In the genomic region with DNA sequence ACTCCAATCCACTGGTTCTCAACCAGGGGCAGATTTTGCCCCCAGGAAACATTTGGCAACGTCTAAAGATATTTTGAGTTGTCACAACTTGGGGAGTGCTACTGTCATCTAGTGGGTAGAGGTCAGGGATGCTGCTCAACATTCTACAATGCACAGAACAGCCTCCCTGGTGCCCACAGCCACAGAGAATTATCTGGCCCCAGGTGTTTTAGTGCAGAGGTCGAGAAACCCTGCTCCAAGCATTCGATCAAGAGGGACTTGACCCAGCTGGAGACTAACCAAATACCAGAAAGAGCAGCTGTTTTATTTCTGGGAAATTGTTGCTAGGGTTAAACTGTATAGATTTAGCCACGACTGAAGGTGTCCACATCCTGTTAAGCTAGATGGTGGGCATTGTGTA, we compare ENCODE assay signal across 10 cellular contexts. TPM values are rescaled to one million over a fixed set of nuclear protein-coding genes. Genes with fewer than 3 reads are reported as not detected.
A peak's percentile ranks its signal among the peaks of the same experiment; 100 is the strongest.
DNase-seq lines count a peak whose midpoint lies in the region; ATAC-seq and TF ChIP-seq lines count a peak whose summit lies in the region.
"Had no signal": no experiment of that assay in that cellular context is flagged by ENCODE, and none has a peak within 500 bp of the region (broad histone marks: within the 10 kb centered on the region; RNA-seq: fewer than 3 reads in every experiment).

No MANE protein-coding gene starts in this region.

- no peaks in the 10 kb centered on the region for H3K36me3 ChIP-seq in tibial artery

- peak; percentile 19 for ATAC-seq in HG03064 (IDR thresholded peaks at IDR 0.05; ENCODE audit: low read depth, unreplicated experiment)
- ATAC-seq in activated CD8-positive, alpha-beta T cell treated with anti-CD3 and anti-CD28 coated beads for 36 hours = peak; percentile 12
- peak; percentile 63 for ATAC-seq in stimulated activated naive CD8-positive, alpha-beta T cell treated with anti-CD3 and anti-CD28 coated beads, Interleukin-15, amount 100 ng/mL, for 72 hours
- no peak for ATAC-seq in stimulated activated memory B cell treated with anti-CD40 and anti-IgM and Interleukin-4, amounts not matched to agents 10 μg/mL and 1 μg/mL and 100 μg/mL, for 72 hours

- CTCF ChIA-PET in activated naive CD4-positive, alpha-beta T cell treated with anti-CD3 and anti-CD28 coated beads for 36 hours (lab: Charles Lee) = interaction anchor here (0.7 to 2.6 kb wide), 14 partner anchors 9 to 279 kb away, joined by 3 to 14 read pairs (median 4); a partner anchor contains a TSS
- CTCF ChIA-PET in activated CD8-positive, alpha-beta T cell treated with anti-CD3 and anti-CD28 coated beads for 36 hours (lab: Charles Lee) = interaction anchor here (0.7 to 6.0 kb wide), 9 partner anchors 10 to 61 kb away, joined by 3 to 62 read pairs (median 16); a partner anchor contains a TSS

- H3K4me1 ChIP-seq in tibial artery = no peaks in the 10 kb centered on the region

- intact Hi-C loops in activated naive CD4-positive, alpha-beta T cell treated with anti-CD3 and anti-CD28 coated beads for 36 hours (cut with micrococcal nuclease) = loop anchor here (1.0 kb wide), 3 partner anchors 18 to 52 kb away; no protein-coding TSS in a partner anchor
- intact Hi-C loops in activated CD8-positive, alpha-beta T cell treated with anti-CD3 and anti-CD28 coated beads for 36 hours (cut with micrococcal nuclease) = no loop called here
- intact Hi-C loops in tibial artery (cut with DNase I; ENCODE audit: low total_unique reads) = no loop called here

- no peaks in the 10 kb centered on the region for H3K9me3 Mint-ChIP-seq in activated naive CD4-positive, alpha-beta T cell treated with anti-CD3 and anti-CD28 coated beads for 36 hours
- H3K9me3 Mint-ChIP-seq in activated CD8-positive, alpha-beta T cell treated with anti-CD3 and anti-CD28 coated beads for 36 hours = no peaks in the 10 kb centered on the region
- no peaks in the 10 kb centered on the region for H3K9me3 Mint-ChIP-seq in stimulated activated naive CD8-positive, alpha-beta T cell treated with anti-CD3 and anti-CD28 coated beads, Interleukin-15, amount 100 ng/mL, for 72 hours
- no peaks in the 10 kb centered on the region for H3K9me3 Mint-ChIP-seq in stimulated activated memory B cell treated with anti-CD40 and anti-IgM and Interleukin-4, amounts not matched to agents 10 μg/mL and 1 μg/mL and 100 μg/mL, for 72 hours

- no peak for TF ChIP-seq CTCF in activated CD8-positive, alpha-beta T cell treated with anti-CD3 and anti-CD28 coated beads for 36 hours (IDR thresholded peaks at IDR 0.05)
- TF ChIP-seq CTCF in tibial artery (IDR thresholded peaks at IDR 0.05) = no peak

- POLR2A ChIA-PET in activated CD8-positive, alpha-beta T cell treated with anti-CD3 and anti-CD28 coated beads for 36 hours (lab: Charles Lee) = interaction anchor here (0.8 to 8.8 kb wide), 13 partner anchors 9 to 437 kb away, joined by 3 to 148 read pairs (median 6); a partner anchor contains a TSS

- peaks cover 29% of the 10 kb centered on the region for H3K36me3 Mint-ChIP-seq in activated naive CD4-positive, alpha-beta T cell treated with anti-CD3 and anti-CD28 coated beads for 36 hours (ENCODE audit: low read depth)
- H3K36me3 Mint-ChIP-seq in activated CD8-positive, alpha-beta T cell treated with anti-CD3 and anti-CD28 coated beads for 36 hours (ENCODE audit: low read depth) = peaks cover 81% of the 10 kb centered on the region
- H3K36me3 Mint-ChIP-seq in stimulated activated memory B cell treated with anti-CD40 and anti-IgM and Interleukin-4, amounts not matched to agents 10 μg/mL and 1 μg/mL and 100 μg/mL, for 72 hours = no peaks in the 10 kb centered on the region

- H3K4me1 Mint-ChIP-seq in activated naive CD4-positive, alpha-beta T cell treated with anti-CD3 and anti-CD28 coated beads for 36 hours (ENCODE audit: low read depth) = peaks cover 97% of the 10 kb centered on the region
- peaks cover 98% of the 10 kb centered on the region for H3K4me1 Mint-ChIP-seq in activated CD8-positive, alpha-beta T cell treated with anti-CD3 and anti-CD28 coated beads for 36 hours (ENCODE audit: low read depth)
- peaks cover 100% of the 10 kb centered on the region for H3K4me1 Mint-ChIP-seq in stimulated activated naive CD8-positive, alpha-beta T cell treated with anti-CD3 and anti-CD28 coated beads, Interleukin-15, amount 100 ng/mL, for 72 hours
- peaks cover 35% of the 10 kb centered on the region for H3K4me1 Mint-ChIP-seq in stimulated activated memory B cell treated with anti-CD40 and anti-IgM and Interleukin-4, amounts not matched to agents 10 μg/mL and 1 μg/mL and 100 μg/mL, for 72 hours

- H3K27me3 ChIP-seq in tibial artery = peaks cover 0 to under 1% of the 10 kb centered on the region in 2 donors

- no peaks in the 10 kb centered on the region for H3K27me3 Mint-ChIP-seq in activated naive CD4-positive, alpha-beta T cell treated with anti-CD3 and anti-CD28 coated beads for 36 hours (ENCODE audit: low read depth)
- H3K27me3 Mint-ChIP-seq in activated CD8-positive, alpha-beta T cell treated with anti-CD3 and anti-CD28 coated beads for 36 hours = no peaks in the 10 kb centered on the region
- H3K27me3 Mint-ChIP-seq in stimulated activated naive CD8-positive, alpha-beta T cell treated with anti-CD3 and anti-CD28 coated beads, Interleukin-15, amount 100 ng/mL, for 72 hours = no peaks in the 10 kb centered on the region
- peaks cover 72% of the 10 kb centered on the region for H3K27me3 Mint-ChIP-seq in stimulated activated memory B cell treated with anti-CD40 and anti-IgM and Interleukin-4, amounts not matched to agents 10 μg/mL and 1 μg/mL and 100 μg/mL, for 72 hours

- no peak overlapping the region for H3K4me3 Mint-ChIP-seq in activated naive CD4-positive, alpha-beta T cell treated with anti-CD3 and anti-CD28 coated beads for 36 hours
- peak overlapping the region; percentile 29 for H3K4me3 Mint-ChIP-seq in activated CD8-positive, alpha-beta T cell treated with anti-CD3 and anti-CD28 coated beads for 36 hours
- peak overlapping the region; percentile 62 to 74 for H3K4me3 Mint-ChIP-seq in stimulated activated naive CD8-positive, alpha-beta T cell treated with anti-CD3 and anti-CD28 coated beads, Interleukin-15, amount 100 ng/mL, for 72 hours
- no peak overlapping the region for H3K4me3 Mint-ChIP-seq in stimulated activated memory B cell treated with anti-CD40 and anti-IgM and Interleukin-4, amounts not matched to agents 10 μg/mL and 1 μg/mL and 100 μg/mL, for 72 hours

- H3K27ac Mint-ChIP-seq in activated naive CD4-positive, alpha-beta T cell treated with anti-CD3 and anti-CD28 coated beads for 36 hours = peak overlapping the region; percentile 87
- H3K27ac Mint-ChIP-seq in activated CD8-positive, alpha-beta T cell treated with anti-CD3 and anti-CD28 coated beads for 36 hours = peak overlapping the region; percentile 97
- H3K27ac Mint-ChIP-seq in stimulated activated naive CD8-positive, alpha-beta T cell treated with anti-CD3 and anti-CD28 coated beads, Interleukin-15, amount 100 ng/mL, for 72 hours = peak overlapping the region; percentile 89 to 93
- H3K27ac Mint-ChIP-seq in stimulated activated memory B cell treated with anti-CD40 and anti-IgM and Interleukin-4, amounts not matched to agents 10 μg/mL and 1 μg/mL and 100 μg/mL, for 72 hours = no peak overlapping the region

- DNase-seq in activated naive CD4-positive, alpha-beta T cell treated with anti-CD3 and anti-CD28 coated beads for 36 hours = no peak
- DNase-seq in activated naive CD4-positive, alpha-beta T cell treated with anti-CD3 and anti-CD28 coated beads, Interleukin-2, amount 50 U/mL, for 16 hours = no peak
- DNase-seq in activated CD8-positive, alpha-beta T cell treated with anti-CD3 and anti-CD28 coated beads for 36 hours = peak; percentile 45
- peak in 1 of 2 donors; percentile 50 for DNase-seq in stimulated activated naive CD8-positive, alpha-beta T cell treated with anti-CD3 and anti-CD28 coated beads, Interleukin-15, amount 100 ng/mL, for 72 hours
- no peak for DNase-seq in tibial artery
- no peak for DNase-seq in stimulated activated CD4-positive, alpha-beta T cell treated with anti-CD3 and anti-CD28 coated beads, Interleukin-4, amount 100 ng/mL, for 4 hours
- DNase-seq: cortex of kidney, EL had no signal

- H3K27ac ChIP-seq in tibial artery = no peak overlapping the region

- H3K9me3 ChIP-seq in tibial artery = no peaks in the 10 kb centered on the region

- no peak overlapping the region for H3K4me3 ChIP-seq in tibial artery

RNA-seq across cellular contexts. Expression of a gene that starts 19.2 kb away (rescaled TPM):
- total RNA-seq in activated naive CD4-positive, alpha-beta T cell treated with anti-CD3 and anti-CD28 coated beads for 36 hours = 10 to 100 TPM; 73.5 to 78.3 TPM
- total RNA-seq in activated CD8-positive, alpha-beta T cell treated with anti-CD3 and anti-CD28 coated beads for 36 hours = 100 to 1,000 TPM; 224 to 229 TPM

RNA-seq across cellular contexts. Expression of a gene that starts 54.5 kb away (rescaled TPM):
- 10 to 100 TPM in 1 of 2 experiments, 1 to 10 TPM in 1; 9.6 to 10.7 TPM for total RNA-seq in activated naive CD4-positive, alpha-beta T cell treated with anti-CD3 and anti-CD28 coated beads for 36 hours
- 1 to 10 TPM; 9.7 to 10.0 TPM for total RNA-seq in activated CD8-positive, alpha-beta T cell treated with anti-CD3 and anti-CD28 coated beads for 36 hours

Comparison
In these comparisons a context has a peak if more than half of its experiments do, and no peak if none do; other contexts are left out.
1. H3K4me3 Mint-ChIP-seq: peak in activated CD8-positive, alpha-beta T cell treated with anti-CD3 and anti-CD28 coated beads for 36 hours (single experiment) and stimulated activated naive CD8-positive, alpha-beta T cell treated with anti-CD3 and anti-CD28 coated beads, Interleukin-15, amount 100 ng/mL, for 72 hours (2 of 2); none in activated naive CD4-positive, alpha-beta T cell treated with anti-CD3 and anti-CD28 coated beads for 36 hours (single experiment) and stimulated activated memory B cell treated with anti-CD40 and anti-IgM and Interleukin-4, amounts not matched to agents 10 μg/mL and 1 μg/mL and 100 μg/mL, for 72 hours (single experiment).